ENCODE assay signal across 10 cellular contexts in genomic region chr10:77974396-77975074, GRCh38. TPM values are rescaled to one million over a fixed set of nuclear protein-coding genes. Genes with fewer than 3 reads are reported as not detected.
DNase-seq lines count a peak whose midpoint lies in the region; ATAC-seq and TF ChIP-seq lines count a peak whose summit lies in the region.
"Had no signal": no experiment of that assay in that cellular context is flagged by ENCODE, and none has a peak within 500 bp of the region (broad histone marks: within the 10 kb centered on the region; RNA-seq: fewer than 3 reads in every experiment).

No MANE protein-coding gene starts in this region.

- H3K36me3 Mint-ChIP-seq in neural progenitor cell: peaks cover 21% of the 10 kb centered on the region

- H3K4me1 Mint-ChIP-seq in neural progenitor cell: peaks cover 14% of the 10 kb centered on the region
- H3K4me1 Mint-ChIP-seq: memory B cell had no signal

- in situ Hi-C loops in G401 (cut with HindIII; ENCODE audit: low sequenced_read_pairs): no loop called here

- H3K36me3 ChIP-seq in neural progenitor cell (no peaks in the 10 kb centered on the region), heart left ventricle (peaks cover 2 to 42% (median 34%) of the 10 kb centered on the region in 9 donors)

- no peak overlapping the region for H3K4me3 Mint-ChIP-seq in neural progenitor cell
- H3K4me3 Mint-ChIP-seq: activated B cell treated with CpG ODN at 0.5 μM for 24 hours, memory B cell had no signal

- peaks cover 7% of the 10 kb centered on the region for H4K20me1 ChIP-seq in neural progenitor cell (ENCODE audit: low read depth)

- H3K4me1 ChIP-seq in neural progenitor cell (peaks cover 7% of the 10 kb centered on the region), heart left ventricle (peaks cover 0 to 18% (median 12%) of the 10 kb centered on the region in 12 donors)

- no peaks in the 10 kb centered on the region for H3K27me3 Mint-ChIP-seq in neural progenitor cell (ENCODE audit: insufficient read depth, low read depth)
- H3K27me3 Mint-ChIP-seq: activated B cell treated with CpG ODN at 0.5 μM for 24 hours, memory B cell had no signal

- H3K9ac ChIP-seq in neural progenitor cell: no peak overlapping the region

- no peak overlapping the region for H3K27ac ChIP-seq in neural progenitor cell
- H3K27ac ChIP-seq in heart left ventricle: peak overlapping the region in 1 of 12 donors; percentile 88

- H3K79me2 ChIP-seq in neural progenitor cell (ENCODE audit: low read depth): no peaks in the 10 kb centered on the region

- no peaks in the 10 kb centered on the region for H3K9me3 Mint-ChIP-seq in neural progenitor cell
- H3K9me3 Mint-ChIP-seq: activated B cell treated with CpG ODN at 0.5 μM for 24 hours, memory B cell had no signal

- peaks cover 23% of the 10 kb centered on the region for H3F3A ChIP-seq in neural progenitor cell (ENCODE audit: low read depth)

- H3K4me3 ChIP-seq in epithelial cell of esophagus (ENCODE audit: low read length) (no peak overlapping the region), neural progenitor cell (no peak overlapping the region), heart left ventricle (no peak overlapping the region)

- ATAC-seq in HG03025 (IDR thresholded peaks at IDR 0.05; ENCODE audit: low FRiP score, unreplicated experiment) (no peak), HG03354 (IDR thresholded peaks at IDR 0.05; ENCODE audit: poor library complexity, severe bottlenecking, unreplicated experiment) (no peak), heart left ventricle (no peak)

- TF ChIP-seq CTCF in epithelial cell of esophagus (IDR thresholded peaks at IDR 0.05; ENCODE audit: insufficient read depth, low read depth, low read length, missing control alignments) (peak; percentile 56), neural progenitor cell (IDR thresholded peaks at IDR 0.05) (peak; percentile 72), heart left ventricle (IDR thresholded peaks at IDR 0.05) (peak in 1 of 12 donors; percentile 25)

- H3K9me3 ChIP-seq in neural progenitor cell (ENCODE audit: low read depth) (no peaks in the 10 kb centered on the region), heart left ventricle (no peaks in the 10 kb centered on the region)

- H3K27me3 ChIP-seq in neural progenitor cell: no peaks in the 10 kb centered on the region
- no peaks in the 10 kb centered on the region for H3K27me3 ChIP-seq in heart left ventricle

- H3K27ac Mint-ChIP-seq in neural progenitor cell: no peak overlapping the region
- H3K27ac Mint-ChIP-seq: activated B cell treated with CpG ODN at 0.5 μM for 24 hours, memory B cell had no signal

- H2AFZ ChIP-seq in neural progenitor cell (replicated peaks): no peak overlapping the region

- intact Hi-C loops in heart left ventricle (cut with DNase I): loop anchor here in 7 of 10 donors (5.0 to 10.0 kb wide), 4 partner anchors 47 to 132 kb away; partner anchors contain the start of gene DLG5 (in 2 of the 7)

- no peak for TF ChIP-seq POLR2A in heart left ventricle (IDR thresholded peaks at IDR 0.05)

- H3K4me2 ChIP-seq in neural progenitor cell: no peak overlapping the region

- WGBS in heart left ventricle, 4 donors: 82 to 88% (median 85%) methylated on average over 8 of the region's 8 CpGs

- DNase-seq in G401 (ENCODE audit: low spot score) (peak; percentile 33), MV-4-11 (lab: John Stamatoyannopoulos, UW) (peak; percentile 20), epithelial cell of esophagus (ENCODE audit: low read depth) (peak; percentile 75), neural progenitor cell (ENCODE audit: low spot score) (peak; percentile 86), heart left ventricle (no peak), epidermal melanocyte (ENCODE audit: insufficient read length, low spot score) (no peak)
- DNase-seq: activated B cell treated with CpG ODN at 0.5 μM for 24 hours had no signal

RNA-seq across cellular contexts. Expression of gene DLG5, which starts 48.0 kb away (rescaled TPM):
- total RNA-seq in G401 (2014; rRNA removed; shearing (Covaris generic)): 34.5 and 48.7 TPM in 2 replicates
- 22.2 and 33.3 TPM in 2 replicates for total RNA-seq in neural progenitor cell (ENCODE audit: low replicate concordance)
- total RNA-seq in heart left ventricle: 10 to 100 TPM in 6 of 9 donors, 1 to 10 TPM in 3; 7.6 to 27.1 (median 13.6) TPM
- 10 to 100 TPM in 1 of 2 donors, 1 to 10 TPM in 1; 5.2 to 12.8 TPM for polyA plus RNA-seq in heart left ventricle

RNA-seq across cellular contexts. Expression of gene POLR3A, which starts 54.8 kb away (rescaled TPM):
- total RNA-seq in G401 (2014; rRNA removed; shearing (Covaris generic)): 24.3 and 29.1 TPM in 2 replicates
- total RNA-seq in neural progenitor cell (ENCODE audit: low replicate concordance) (16.0 and 18.0 TPM in 2 replicates), heart left ventricle (10 to 100 TPM in 3 of 9 donors, 1 to 10 TPM in 6; 7.9 to 12.9 (median 9.6) TPM)
- polyA plus RNA-seq in heart left ventricle: 1 to 10 TPM; 3.8 to 8.4 TPM

RNA-seq across cellular contexts. Expression of gene RPS24, which starts 59.1 kb away (rescaled TPM):
- 3,664 and 4,261 TPM in 2 replicates for total RNA-seq in G401 (2014; rRNA removed; shearing (Covaris generic))
- total RNA-seq in neural progenitor cell (ENCODE audit: low replicate concordance) (3,232 and 5,646 TPM in 2 replicates), heart left ventricle (1,000 to 10,000 TPM in 2 of 9 donors, 100 to 1,000 TPM in 7; 683 to 1,164 (median 896) TPM)
- polyA plus RNA-seq in heart left ventricle: 1,000 to 10,000 TPM; 3,016 to 3,748 TPM

Comparison
In these comparisons a context has a peak if more than half of its experiments do, and no peak if none do; other contexts are left out.
1. DNase-seq: peak in G401 (single experiment), MV-4-11 (single experiment), epithelial cell of esophagus (single experiment) and neural progenitor cell (single experiment); none in heart left ventricle (0 of 5) and epidermal melanocyte (single experiment).